8 cellular contexts compared by ENCODE assay signal in the genomic region with DNA sequence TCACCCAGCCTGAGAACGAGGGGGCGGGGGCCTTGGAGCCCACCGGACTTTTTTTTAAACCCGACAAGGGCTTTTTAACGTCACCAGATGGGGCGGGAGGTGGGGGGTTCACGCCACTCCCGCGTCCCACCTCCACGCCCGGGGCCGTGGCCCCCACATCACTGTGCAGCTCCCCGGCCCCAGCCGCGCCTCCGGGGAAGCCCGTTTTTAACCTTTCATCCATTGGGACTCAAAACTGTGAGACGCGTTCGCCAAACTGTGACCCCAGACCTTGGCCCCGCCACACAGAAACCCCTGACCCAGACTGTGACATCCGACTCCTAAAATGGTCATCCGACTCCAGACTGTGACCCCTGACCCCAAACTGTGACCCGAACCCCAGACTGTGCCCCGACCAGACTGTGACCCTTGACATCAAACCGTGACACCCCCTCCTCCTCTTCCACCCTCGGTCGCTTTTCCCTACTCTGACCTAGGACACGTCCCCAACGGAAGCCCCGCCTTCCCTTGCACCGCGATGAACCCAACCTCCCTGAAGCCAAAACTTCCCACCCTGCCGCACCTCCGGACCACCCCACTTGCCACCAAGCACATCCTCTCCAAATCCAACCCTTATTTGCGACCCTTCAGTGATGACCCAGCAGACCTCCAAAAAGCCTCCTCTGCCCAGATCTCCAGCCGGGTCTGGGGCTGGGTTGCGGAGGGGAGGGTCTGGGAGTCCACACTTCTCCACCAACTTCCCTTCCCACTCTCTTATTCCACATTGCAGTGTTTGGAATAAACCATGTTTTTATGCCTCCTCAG. TPM values are rescaled to one million over a fixed set of nuclear protein-coding genes. Genes with fewer than 3 reads are reported as not detected.
DNase-seq lines count a peak whose midpoint lies in the region; ATAC-seq, FAIRE-seq and TF ChIP-seq lines count a peak whose summit lies in the region.

No MANE protein-coding gene starts in this region.

- CTCF ChIA-PET in CD8-positive, alpha-beta T cell (lab: Charles Lee): interaction anchor here (0.7 to 0.8 kb wide), 2 partner anchors 27 to 548 kb away, joined by 3 read pairs; a partner anchor contains a TSS
- CTCF ChIA-PET in MCF 10A (lab: Yijun Ruan, JAX): interaction anchor here (0.7 to 1.5 kb wide), 4 partner anchors 53 to 1751 kb away, joined by 3 to 4 read pairs (median 4); a partner anchor contains a TSS

- intact Hi-C loops in CD8-positive, alpha-beta T cell (cut with DNase I, micrococcal nuclease): loop anchor here (2.0 kb wide), 5 partner anchors 46 to 274 kb away; a partner anchor contains a TSS
- intact Hi-C loops in MCF 10A (cut with micrococcal nuclease): loop anchor here (2.0 kb wide), 2 partner anchors 24 to 124 kb away; a partner anchor contains a TSS

- BruUV-seq in MCF 10A (replicated peaks; lab: Mats Ljungman, UMichigan): no TSS peak

- peaks cover 19% of the 10 kb centered on the region for H3K27me3 ChIP-seq in CD8-positive, alpha-beta T cell (ENCODE audit: insufficient read depth, low read length)

- H3K36me3 ChIP-seq in CD8-positive, alpha-beta T cell (ENCODE audit: insufficient read depth, low read length): peaks cover 21% of the 10 kb centered on the region

- no peak for ATAC-seq in CD8-positive, alpha-beta T cell

- peak overlapping the region; percentile 93 for H3K4me3 Mint-ChIP-seq in CD8-positive, alpha-beta T cell
- peak overlapping the region; percentile 93 for H3K4me3 Mint-ChIP-seq in MCF 10A (ENCODE audit: unreplicated experiment)
- H3K4me3 Mint-ChIP-seq in neural crest cell: peak overlapping the region; percentile 97

- no peak for FAIRE-seq in GM19239 (lab: Jason Lieb, UNC)

- peaks cover 19% of the 10 kb centered on the region for H3K27me3 Mint-ChIP-seq in CD8-positive, alpha-beta T cell (ENCODE audit: low read depth)
- H3K27me3 Mint-ChIP-seq in MCF 10A (ENCODE audit: insufficient read depth, unreplicated experiment): no peaks in the 10 kb centered on the region
- no peaks in the 10 kb centered on the region for H3K27me3 Mint-ChIP-seq in neural crest cell (ENCODE audit: low read depth)

- no peak overlapping the region for H3K27ac ChIP-seq in CD8-positive, alpha-beta T cell (ENCODE audit: low read depth, low read length)

- DNase-seq in CD8-positive, alpha-beta T cell: no peak
- DNase-seq in HuH-7.5 (ENCODE audit: low spot score): peak; percentile 86
- no peak for DNase-seq in MCF 10A (ENCODE audit: unreplicated experiment)
- DNase-seq in neural crest cell (ENCODE audit: low read depth, low spot score): no peak
- DNase-seq in putamen (ENCODE audit: low spot score): no peak
- no peak for DNase-seq in NOMO-1 treated with DMSO at 0.1 percent for 48 hours (lab: John Stamatoyannopoulos, UW; ENCODE audit: unreplicated experiment)
- DNase-seq in T1000 (lab: John Stamatoyannopoulos, UW): no peak
- DNase-seq in GM19239 (ENCODE audit: insufficient read length, low spot score): no peak

- H3K4me3 ChIP-seq in CD8-positive, alpha-beta T cell (ENCODE audit: low read depth, low read length): peak overlapping the region; percentile 9

- POLR2A ChIA-PET in CD8-positive, alpha-beta T cell (lab: Charles Lee): interaction anchor here (0.5 kb wide), 1 partner anchor 219 kb away, joined by 5 read pairs; no protein-coding TSS in a partner anchor
- POLR2A ChIA-PET in MCF 10A (lab: Yijun Ruan, JAX): interaction anchor here (0.8 to 2.5 kb wide), 12 partner anchors 12 to 140 kb away, joined by 3 to 21 read pairs (median 7); a partner anchor contains a TSS

- H3K9me3 ChIP-seq in CD8-positive, alpha-beta T cell (ENCODE audit: low read length): no peaks in the 10 kb centered on the region

- H3K27ac Mint-ChIP-seq in CD8-positive, alpha-beta T cell: no peak overlapping the region
- peak overlapping the region; percentile 94 for H3K27ac Mint-ChIP-seq in MCF 10A (ENCODE audit: low read depth, unreplicated experiment)
- peak overlapping the region; percentile 96 for H3K27ac Mint-ChIP-seq in neural crest cell (ENCODE audit: unreplicated experiment)

- peaks cover 24% of the 10 kb centered on the region for H3K4me1 ChIP-seq in CD8-positive, alpha-beta T cell (ENCODE audit: insufficient read depth, low read length)

- TF ChIP-seq CTCF in CD8-positive, alpha-beta T cell (IDR thresholded peaks at IDR 0.05): no peak
- TF ChIP-seq CTCF in MCF 10A (IDR thresholded peaks at IDR 0.05; ENCODE audit: unreplicated experiment) (no peak), neural crest cell (conservative IDR thresholded peaks at IDR 0.05) (no peak)

- peaks cover 40% of the 10 kb centered on the region for H3K4me1 Mint-ChIP-seq in CD8-positive, alpha-beta T cell (ENCODE audit: low read depth)
- H3K4me1 Mint-ChIP-seq in MCF 10A (ENCODE audit: insufficient read depth, unreplicated experiment) (peaks cover 23% of the 10 kb centered on the region), neural crest cell (peaks cover 33% of the 10 kb centered on the region)

- peaks cover 35% of the 10 kb centered on the region for H3K36me3 Mint-ChIP-seq in CD8-positive, alpha-beta T cell
- H3K36me3 Mint-ChIP-seq in MCF 10A (ENCODE audit: insufficient read depth, unreplicated experiment) (peaks cover 39% of the 10 kb centered on the region), neural crest cell (ENCODE audit: low read depth) (peaks cover 4% of the 10 kb centered on the region)

- no peaks in the 10 kb centered on the region for H3K9me3 Mint-ChIP-seq in CD8-positive, alpha-beta T cell
- H3K9me3 Mint-ChIP-seq in MCF 10A (ENCODE audit: unreplicated experiment): no peaks in the 10 kb centered on the region
- H3K9me3 Mint-ChIP-seq in neural crest cell: no peaks in the 10 kb centered on the region

RNA-seq across cellular contexts. Expression of a gene that starts 1.5 kb away (rescaled TPM):
- total RNA-seq in CD8-positive, alpha-beta T cell: 10 to 100 TPM; 36.1 to 41.7 TPM
- total RNA-seq in MCF 10A (2022) (45.1 and 55.8 TPM in 2 replicates), neural crest cell (52.1 and 56.1 TPM in 2 replicates)

RNA-seq across cellular contexts. Expression of a gene that starts 11.0 kb away (rescaled TPM):
- 1 to 10 TPM; 3.7 to 3.9 TPM for total RNA-seq in CD8-positive, alpha-beta T cell
- total RNA-seq in MCF 10A (2022) (1.6 and 2.7 TPM in 2 replicates), neural crest cell (1.5 and 2.0 TPM in 2 replicates)

RNA-seq across cellular contexts. Expression of a gene that starts 24.8 kb away (rescaled TPM):
- 10 to 100 TPM; 30.9 to 32.3 TPM for total RNA-seq in CD8-positive, alpha-beta T cell
- total RNA-seq in MCF 10A (2022) (70.3 and 72.2 TPM in 2 replicates), neural crest cell (172 and 196 TPM in 2 replicates)

RNA-seq across cellular contexts. Expression of a gene that starts 50.9 kb away (rescaled TPM):
- not detected for total RNA-seq in CD8-positive, alpha-beta T cell
- total RNA-seq in MCF 10A (2022) (0.35 and 0.39 TPM in 2 replicates), neural crest cell (0.68 and 0.75 TPM in 2 replicates)

RNA-seq across cellular contexts. Expression of a gene that starts 53.0 kb away (rescaled TPM):
- total RNA-seq in CD8-positive, alpha-beta T cell: 10 to 100 TPM; 29.7 to 33.1 TPM
- total RNA-seq in MCF 10A (2022) (113 and 134 TPM in 2 replicates), neural crest cell (163 and 172 TPM in 2 replicates)
